ENCODE assay signal across 21 cellular contexts in genomic region chr5:133198511-133198910, GRCh38.
DNase-seq lines count a peak whose midpoint lies in the region; ATAC-seq, FAIRE-seq and TF ChIP-seq lines count a peak whose summit lies in the region.
"Had no signal": no experiment of that assay in that cellular context is flagged by ENCODE, and none has a peak within 500 bp of the region (broad histone marks: within the 10 kb centered on the region; RNA-seq: fewer than 3 reads in every experiment).

No MANE protein-coding gene starts in this region.

- intact Hi-C loops in esophagus muscularis mucosa (cut with DNase I): no loop called here

- H3K36me3 Mint-ChIP-seq in endodermal cell (ENCODE audit: low read depth) (no peaks in the 10 kb centered on the region), neural crest cell (ENCODE audit: low read depth) (no peaks in the 10 kb centered on the region)
- H3K36me3 Mint-ChIP-seq: CD4-positive, CD25-positive, alpha-beta regulatory T cell; CD8-positive, alpha-beta T cell had no signal

- peak; percentile 55 for FAIRE-seq in urothelium cell line (lab: Jason Lieb, UNC)
- FAIRE-seq: A204.1, G401.6, GM12892, GM19239 had no signal

- no peak overlapping the region for H3K4me3 Mint-ChIP-seq in endodermal cell
- H3K4me3 Mint-ChIP-seq in neural crest cell: no peak overlapping the region
- H3K4me3 Mint-ChIP-seq: B cell; CD4-positive, CD25-positive, alpha-beta regulatory T cell; CD8-positive, alpha-beta T cell; GM23338; H9 had no signal

- TF ChIP-seq CTCF in endodermal cell (conservative IDR thresholded peaks at IDR 0.05): no peak
- no peak for TF ChIP-seq CTCF in esophagus muscularis mucosa (IDR thresholded peaks at IDR 0.05)
- TF ChIP-seq CTCF in neural crest cell (conservative IDR thresholded peaks at IDR 0.05): no peak

- H3K27ac Mint-ChIP-seq in endodermal cell: peak overlapping the region; percentile 56
- peak overlapping the region; percentile 19 for H3K27ac Mint-ChIP-seq in neural crest cell (ENCODE audit: unreplicated experiment)
- H3K27ac Mint-ChIP-seq: B cell; CD4-positive, CD25-positive, alpha-beta regulatory T cell; CD8-positive, alpha-beta T cell; GM23338 had no signal

- H3K4me1 Mint-ChIP-seq in endodermal cell: peaks cover 40% of the 10 kb centered on the region
- H3K4me1 Mint-ChIP-seq in neural crest cell: peaks cover 4% of the 10 kb centered on the region
- H3K4me1 Mint-ChIP-seq: B cell; CD4-positive, CD25-positive, alpha-beta regulatory T cell had no signal

- H3K27me3 Mint-ChIP-seq in endodermal cell (ENCODE audit: insufficient read depth) (no peaks in the 10 kb centered on the region), neural crest cell (ENCODE audit: low read depth) (no peaks in the 10 kb centered on the region)

- no peak for TF ChIP-seq EP300 in esophagus muscularis mucosa (IDR thresholded peaks at IDR 0.05)

- 94% methylated on average over 8 to 12 of the region's 12 CpGs for WGBS in endodermal cell (ENCODE audit: insufficient coverage in 1 of 2, insufficient read length in 1 of 2), 2 experiments
- WGBS in esophagus muscularis mucosa: 84% methylated on average over 12 of the region's 12 CpGs

- H3K36me3 ChIP-seq in endodermal cell (ENCODE audit: control insufficient read depth, insufficient read depth, low read length) (no peaks in the 10 kb centered on the region), esophagus muscularis mucosa (no peaks in the 10 kb centered on the region)
- H3K36me3 ChIP-seq: BLaER1 had no signal

- no peak overlapping the region for H3K4me3 ChIP-seq in endodermal cell (ENCODE audit: low read length)
- H3K4me3 ChIP-seq in esophagus muscularis mucosa: no peak overlapping the region
- H3K4me3 ChIP-seq: BLaER1, GM23338 had no signal

- H3K4me1 ChIP-seq in endodermal cell (ENCODE audit: control insufficient read depth, insufficient read depth, low read length): peaks cover 21% of the 10 kb centered on the region
- H3K4me1 ChIP-seq in esophagus muscularis mucosa: no peaks in the 10 kb centered on the region
- H3K4me1 ChIP-seq: Caco-2 had no signal

- H3K9me3 Mint-ChIP-seq in endodermal cell (no peaks in the 10 kb centered on the region), neural crest cell (no peaks in the 10 kb centered on the region)
- H3K9me3 Mint-ChIP-seq: CD4-positive, CD25-positive, alpha-beta regulatory T cell; CD8-positive, alpha-beta T cell; GM23338; H9 had no signal

- H3K27me3 ChIP-seq in endodermal cell (ENCODE audit: control insufficient read depth, insufficient read depth, low read length, poor library complexity, severe bottlenecking): no peaks in the 10 kb centered on the region
- peaks cover 0 to 58% (median 0%) of the 10 kb centered on the region in 4 donors for H3K27me3 ChIP-seq in esophagus muscularis mucosa
- H3K27me3 ChIP-seq: BLaER1 had no signal

- H3K27ac ChIP-seq in endodermal cell (ENCODE audit: low read depth, low read length) (no peak overlapping the region), esophagus muscularis mucosa (replicated peaks in 1 of 4) (no peak overlapping the region)
- H3K27ac ChIP-seq: BLaER1, C4-2B had no signal

- no peaks in the 10 kb centered on the region for H3K9me3 ChIP-seq in endodermal cell (ENCODE audit: control insufficient read depth, low read length)
- no peaks in the 10 kb centered on the region for H3K9me3 ChIP-seq in esophagus muscularis mucosa
- H3K9me3 ChIP-seq: Caco-2 had no signal

- no peak for TF ChIP-seq POLR2A in esophagus muscularis mucosa (IDR thresholded peaks at IDR 0.05; ENCODE audit: low read depth)

- DNase-seq in endodermal cell (no peak), esophagus muscularis mucosa (ENCODE audit: extremely low spot score) (peak; percentile 91), neural crest cell (ENCODE audit: low read depth, low spot score) (no peak), urothelium cell line (ENCODE audit: low spot score) (no peak), A172 (ENCODE audit: low spot score) (no peak)
- DNase-seq: Caco-2; CD4-positive, CD25-positive, alpha-beta regulatory T cell; CD8-positive, alpha-beta T cell; DMS153; DND-41; H9 had no signal

- ATAC-seq in HG03097 (IDR thresholded peaks at IDR 0.05; ENCODE audit: low FRiP score, unreplicated experiment): no peak
- ATAC-seq: CD8-positive, alpha-beta T cell; GM23338; HCT116 had no signal

- H3K9ac ChIP-seq in endodermal cell (ENCODE audit: extremely low read depth, low read length, poor library complexity, severe bottlenecking): no peak overlapping the region
- H3K9ac ChIP-seq: BLaER1 had no signal
